ENCODE assay signal across 1 cellular context in genomic region chr14:74658535-74659130, GRCh38.
TF ChIP-seq lines count a peak whose summit lies in the region.

No MANE protein-coding gene starts in this region.

TF ChIP-seq in liver, 16 proteins besides CTCF, POLR2A, EP300 and RAD21 (continued from another document):
- TF ChIP-seq FOXA1 (IDR thresholded peaks at IDR 0.05) (no peak), EGR1 (IDR thresholded peaks at IDR 0.05; ENCODE audit: low read depth in 2 of 2) (no peak), TAF1 (conservative IDR thresholded peaks at IDR 0.05) (no peak), ZBTB33 (IDR thresholded peaks at IDR 0.05) (no peak), HNF4A (conservative IDR thresholded peaks at IDR 0.05) (peak in 1 of 2 donors; percentile 13), GABPA (IDR thresholded peaks at IDR 0.05 in 1 of 2, conservative IDR thresholded peaks at IDR 0.05 in 1 of 2) (no peak), RXRA (IDR thresholded peaks at IDR 0.05) (no peak), FOXA2 (IDR thresholded peaks at IDR 0.05) (peak; percentile 46), JUND (IDR thresholded peaks at IDR 0.05) (no peak), ATF3 (IDR thresholded peaks at IDR 0.05) (no peak)
